Comparison of ENCODE assay signal across 11 cellular contexts in genomic region chr20:24634855-24635254, GRCh38.
DNase-seq lines count a peak whose midpoint lies in the region; FAIRE-seq and TF ChIP-seq lines count a peak whose summit lies in the region.
"Had no signal": no experiment of that assay in that cellular context is flagged by ENCODE, and none has a peak within 500 bp of the region (broad histone marks: within the 10 kb centered on the region; RNA-seq: fewer than 3 reads in every experiment).

No MANE protein-coding gene starts in this region.

- POLR2A ChIA-PET in Caco-2 (lab: Charles Lee): no interaction called here
- POLR2A ChIA-PET in activated CD4-positive, alpha-beta memory T cell treated with anti-CD3 and anti-CD28 coated beads, Interleukin-2, amount 10 ng/mL, durations not matched to agents 7 days and 5 days (lab: Charles Lee): no interaction called here

- DNase-seq in AG20443 (ENCODE audit: low spot score) (peak; percentile 95), HuH-7 (ENCODE audit: low spot score) (peak; percentile 56), T47D (ENCODE audit: low read depth in 1 of 2, low spot score in 1 of 2) (peak; percentile 31 to 69), kidney tubule cell (ENCODE audit: low spot score) (peak; percentile 72), Caco-2 (no peak), NCI-H2081 treated with DMSO at 0.1 percent for 48 hours (lab: John Stamatoyannopoulos, UW) (no peak), GM12892 (ENCODE audit: insufficient read length) (no peak)
- no peak for DNase-seq in activated CD4-positive, alpha-beta memory T cell treated with anti-CD3 and anti-CD28 coated beads, Interleukin-2, amount 10 ng/mL, durations not matched to agents 7 days and 5 days
- DNase-seq: effector CD4-positive, alpha-beta T cell; NCI-H187 treated with DMSO at 0.1 percent for 48 hours had no signal

- CTCF ChIA-PET in Caco-2 (lab: Charles Lee): no interaction called here
- CTCF ChIA-PET in activated CD4-positive, alpha-beta memory T cell treated with anti-CD3 and anti-CD28 coated beads, Interleukin-2, amount 10 ng/mL, durations not matched to agents 7 days and 5 days (lab: Charles Lee): no interaction called here

- no peak for FAIRE-seq in GM12892 (lab: Jason Lieb, UNC)
- FAIRE-seq: GM12878 had no signal

- H3K4me3 Mint-ChIP-seq in Caco-2 (ENCODE audit: unreplicated experiment): no peak overlapping the region
- no peak overlapping the region for H3K4me3 Mint-ChIP-seq in activated CD4-positive, alpha-beta memory T cell treated with anti-CD3 and anti-CD28 coated beads, Interleukin-2, amount 10 ng/mL, durations not matched to agents 7 days and 5 days

- no peaks in the 10 kb centered on the region for H3K4me1 Mint-ChIP-seq in Caco-2 (ENCODE audit: low read depth, unreplicated experiment)
- no peaks in the 10 kb centered on the region for H3K4me1 Mint-ChIP-seq in activated CD4-positive, alpha-beta memory T cell treated with anti-CD3 and anti-CD28 coated beads, Interleukin-2, amount 10 ng/mL, durations not matched to agents 7 days and 5 days

- H3K36me3 ChIP-seq in Caco-2 (ENCODE audit: control insufficient read depth, insufficient read depth, low read length): no peaks in the 10 kb centered on the region

- H3K4me1 ChIP-seq in Caco-2: no peaks in the 10 kb centered on the region

- in situ Hi-C loops in T47D (cut with HindIII; ENCODE audit: low pct_unique_long_range_greater_than_20kb, low sequenced_read_pairs): no loop called here

- H3K27ac Mint-ChIP-seq in Caco-2 (ENCODE audit: unreplicated experiment): no peak overlapping the region
- H3K27ac Mint-ChIP-seq in activated CD4-positive, alpha-beta memory T cell treated with anti-CD3 and anti-CD28 coated beads, Interleukin-2, amount 10 ng/mL, durations not matched to agents 7 days and 5 days: no peak overlapping the region

- H3K9me3 Mint-ChIP-seq in Caco-2 (ENCODE audit: unreplicated experiment): no peaks in the 10 kb centered on the region
- H3K9me3 Mint-ChIP-seq in activated CD4-positive, alpha-beta memory T cell treated with anti-CD3 and anti-CD28 coated beads, Interleukin-2, amount 10 ng/mL, durations not matched to agents 7 days and 5 days: no peaks in the 10 kb centered on the region

- H3K36me3 Mint-ChIP-seq in Caco-2 (ENCODE audit: insufficient read depth, unreplicated experiment): no peaks in the 10 kb centered on the region
- H3K36me3 Mint-ChIP-seq in activated CD4-positive, alpha-beta memory T cell treated with anti-CD3 and anti-CD28 coated beads, Interleukin-2, amount 10 ng/mL, durations not matched to agents 7 days and 5 days (ENCODE audit: low read depth): no peaks in the 10 kb centered on the region

- no peak for TF ChIP-seq POLR2A in GM12892 (IDR thresholded peaks at IDR 0.05; ENCODE audit: low read depth, low read length)

- peaks cover 3% of the 10 kb centered on the region for H3K27me3 Mint-ChIP-seq in Caco-2 (ENCODE audit: insufficient read depth, unreplicated experiment)
- H3K27me3 Mint-ChIP-seq in activated CD4-positive, alpha-beta memory T cell treated with anti-CD3 and anti-CD28 coated beads, Interleukin-2, amount 10 ng/mL, durations not matched to agents 7 days and 5 days: peaks cover 3% of the 10 kb centered on the region

- BruUV-seq in Caco-2 (replicated peaks; lab: Mats Ljungman, UMichigan): no TSS peak

- TF ChIP-seq CTCF in Caco-2 (IDR thresholded peaks at IDR 0.05; ENCODE audit: insufficient read depth in 1 of 2, low read depth in 1 of 2, low read length in 1 of 2, severe bottlenecking in 1 of 2, unreplicated experiment in 1 of 2): no peak

- no peak overlapping the region for H3K4me3 ChIP-seq in Caco-2 (ENCODE audit: low read depth, low read length)
- H3K4me3 ChIP-seq: GM12878 had no signal

- intact Hi-C loops in Caco-2 (cut with micrococcal nuclease; ENCODE audit: unreplicated experiment): no loop called here

- no peaks in the 10 kb centered on the region; the same call in 1 of the 2 replicates for H3K27me3 ChIP-seq in Caco-2 (replicated peaks; ENCODE audit: control insufficient read depth, insufficient read depth, low read length)

- H3K9me3 ChIP-seq in Caco-2: no peaks in the 10 kb centered on the region

Comparison
In these comparisons a context has a peak if more than half of its experiments do, and no peak if none do; other contexts are left out.
1. DNase-seq: peak in AG20443 (single experiment), HuH-7 (single experiment), T47D (2 of 2) and kidney tubule cell (single experiment); none in Caco-2 (0 of 2), NCI-H2081 treated with DMSO at 0.1 percent for 48 hours (single experiment), GM12892 (single experiment) and activated CD4-positive, alpha-beta memory T cell treated with anti-CD3 and anti-CD28 coated beads, Interleukin-2, amount 10 ng/mL, durations not matched to agents 7 days and 5 days (single experiment).